Comparison of ENCODE assay signal across 1 cellular context in genomic region chr4:78862314-78862737, GRCh38.
TF ChIP-seq lines count a peak whose summit lies in the region.

No MANE protein-coding gene starts in this region.

TF ChIP-seq in HepG2, 621 proteins besides CTCF, POLR2A, EP300 and RAD21 (continued from another document and continues in another):
- no peak for TF ChIP-seq ZNF318 (CRISPR knock-in tag; IDR thresholded peaks at IDR 0.05)
- no peak for TF ChIP-seq FOSL2 (CRISPR knock-in tag; IDR thresholded peaks at IDR 0.05)
- TF ChIP-seq ZNF720 (CRISPR knock-in tag; IDR thresholded peaks at IDR 0.05), result no peak
- no peak for TF ChIP-seq RFXANK (CRISPR knock-in tag; IDR thresholded peaks at IDR 0.05)
- TF ChIP-seq CHD4 (IDR thresholded peaks at IDR 0.05; ENCODE audit: borderline replicate concordance, low read length), result peak; percentile 38; the same call in 1 of the 2 replicates
- TF ChIP-seq BRF2 (CRISPR knock-in tag; IDR thresholded peaks at IDR 0.05), result no peak
- no peak for TF ChIP-seq ZBTB7A (CRISPR knock-in tag; IDR thresholded peaks at IDR 0.05)
- TF ChIP-seq ZNF296 (CRISPR knock-in tag; conservative IDR thresholded peaks at IDR 0.05), result no peak
- TF ChIP-seq ZNF275 (CRISPR knock-in tag; IDR thresholded peaks at IDR 0.05; ENCODE audit: borderline replicate concordance), result no peak
- TF ChIP-seq CBX1 (IDR thresholded peaks at IDR 0.05; ENCODE audit: low read depth), result peak; percentile 74
- no peak for TF ChIP-seq ZNF775 (CRISPR knock-in tag; IDR thresholded peaks at IDR 0.05; ENCODE audit: borderline replicate concordance)
- no peak for TF ChIP-seq ZMAT3 (CRISPR knock-in tag; conservative IDR thresholded peaks at IDR 0.05)
- TF ChIP-seq SCMH1 (CRISPR knock-in tag; IDR thresholded peaks at IDR 0.05; ENCODE audit: borderline replicate concordance), result no peak
- no peak for TF ChIP-seq KLF6 (CRISPR knock-in tag; IDR thresholded peaks at IDR 0.05)
- TF ChIP-seq CCAR2 (optimal IDR thresholded peaks at IDR 0.05; ENCODE audit: low read depth, low read length), result no peak
- no peak for TF ChIP-seq NONO (IDR thresholded peaks at IDR 0.05)
- no peak for TF ChIP-seq NONO (CRISPR knock-in tag; conservative IDR thresholded peaks at IDR 0.05)
- no peak for TF ChIP-seq ZNF451 (CRISPR knock-in tag; IDR thresholded peaks at IDR 0.05)
- TF ChIP-seq ZNF224 (CRISPR knock-in tag; IDR thresholded peaks at IDR 0.05), result no peak
- peak; percentile 81; the same call in 1 of the 2 replicates for TF ChIP-seq ZNF331 (CRISPR knock-in tag; IDR thresholded peaks at IDR 0.05)
- no peak for TF ChIP-seq SMARCC2 (IDR thresholded peaks at IDR 0.05)
- TF ChIP-seq RELA (CRISPR knock-in tag; IDR thresholded peaks at IDR 0.05), result no peak
- no peak for TF ChIP-seq GMEB2 (CRISPR knock-in tag; IDR thresholded peaks at IDR 0.05; ENCODE audit: low read depth)
- peak; percentile 28; the same call in 1 of the 2 replicates for TF ChIP-seq FOSL1 (CRISPR knock-in tag; IDR thresholded peaks at IDR 0.05; ENCODE audit: borderline replicate concordance)
- no peak for TF ChIP-seq DZIP1 (CRISPR knock-in tag; IDR thresholded peaks at IDR 0.05)
- no peak for TF ChIP-seq ZBTB40 (IDR thresholded peaks at IDR 0.05)
- no peak for TF ChIP-seq ZBTB40 (CRISPR knock-in tag; IDR thresholded peaks at IDR 0.05)
- TF ChIP-seq MED13 (CRISPR knock-in tag; IDR thresholded peaks at IDR 0.05), result no peak
- peak; percentile 30; the same call in 1 of the 2 replicates for TF ChIP-seq HNF1B (CRISPR knock-in tag; IDR thresholded peaks at IDR 0.05)
- no peak for TF ChIP-seq MXI1 (IDR thresholded peaks at IDR 0.05; ENCODE audit: borderline replicate concordance, low read depth, low read length)
